12 cellular contexts compared by ENCODE assay signal in the genomic region with DNA sequence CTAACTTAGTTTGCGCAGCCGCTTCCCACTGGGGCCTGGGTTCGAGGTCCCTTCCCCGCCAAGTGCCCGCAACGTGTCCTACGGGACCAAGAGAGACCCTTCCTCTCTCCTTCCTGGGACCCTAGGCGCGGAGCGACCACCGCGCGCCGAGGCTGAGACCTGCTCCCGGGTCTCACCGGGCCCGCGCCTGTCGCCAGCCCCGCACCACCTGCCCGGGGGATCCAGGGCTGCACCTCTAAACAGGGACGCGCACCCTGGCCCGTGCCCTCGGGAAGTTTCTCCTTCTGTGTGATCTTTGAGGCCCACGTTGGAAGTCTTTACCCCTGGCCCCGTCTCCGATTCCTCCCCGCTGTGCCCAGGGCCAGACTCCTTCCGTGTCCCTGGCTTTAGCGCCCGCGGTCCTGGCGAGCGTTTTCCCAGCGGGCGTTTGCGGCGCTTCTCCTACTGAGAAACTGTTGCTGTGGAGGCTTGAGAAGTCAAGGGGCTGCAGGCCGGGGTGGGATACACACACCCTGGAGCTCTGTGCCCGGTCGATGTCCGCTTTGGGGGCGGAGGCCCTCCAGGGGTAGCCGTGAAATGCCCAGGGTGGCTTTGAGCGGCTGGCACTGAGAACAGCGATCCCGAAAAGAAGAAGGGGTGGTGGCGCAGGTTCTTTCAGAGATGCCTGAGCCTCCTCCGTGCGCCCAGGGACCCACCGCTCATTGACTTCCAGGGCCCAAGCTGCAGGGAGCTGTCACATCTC. TPM values are rescaled to one million over a fixed set of nuclear protein-coding genes. Genes with fewer than 3 reads are reported as not detected.
DNase-seq lines count a peak whose midpoint lies in the region; ATAC-seq, FAIRE-seq and TF ChIP-seq lines count a peak whose summit lies in the region.
"Had no signal": no experiment of that assay in that cellular context is flagged by ENCODE, and none has a peak within 500 bp of the region (broad histone marks: within the 10 kb centered on the region; RNA-seq: fewer than 3 reads in every experiment).

No MANE protein-coding gene starts in this region.

- dilution Hi-C loops in keratinocyte (cut with MboI; ENCODE audit: extremely low pct_ligation_motif_present, low sequenced_read_pairs): no loop called here

- no peaks in the 10 kb centered on the region for H3F3A ChIP-seq in GM23338 (replicated peaks; ENCODE audit: low read depth)

- H2AFZ ChIP-seq in GM23338 (peak overlapping the region; percentile 90), astrocyte (ENCODE audit: low read depth, low read length) (peak overlapping the region; percentile 61), keratinocyte (ENCODE audit: control insufficient read depth, low read length) (peak overlapping the region; percentile 63)

- H3K4me3 Mint-ChIP-seq in GM23338 (peak overlapping the region; percentile 68), astrocyte (ENCODE audit: unreplicated experiment) (peak overlapping the region; percentile 85)
- H3K4me3 Mint-ChIP-seq: activated CD8-positive, alpha-beta T cell treated with anti-CD3 and anti-CD28 coated beads for 36 hours had no signal

- no peaks in the 10 kb centered on the region for H3K9me3 ChIP-seq in astrocyte (ENCODE audit: insufficient read depth, low read depth, low read length)
- no peaks in the 10 kb centered on the region for H3K9me3 ChIP-seq in keratinocyte (ENCODE audit: control insufficient read depth, low read depth, low read length)
- no peaks in the 10 kb centered on the region for H3K9me3 ChIP-seq in skeletal muscle satellite cell (replicated peaks; ENCODE audit: low read length)

- TF ChIP-seq CTCF in GM23338 (conservative IDR thresholded peaks at IDR 0.05; ENCODE audit: low read depth in 2 of 2) (no peak), astrocyte (IDR thresholded peaks at IDR 0.05; ENCODE audit: insufficient read depth, low read depth, low read length) (no peak), keratinocyte (optimal IDR thresholded peaks at IDR 0.05 in 1 of 3, IDR thresholded peaks at IDR 0.05 in 1 of 3, conservative IDR thresholded peaks at IDR 0.05 in 1 of 3; ENCODE audit: extremely low read depth in 1 of 3, insufficient read depth in 2 of 3, low read length in 3 of 3) (no peak)

- 0 out of 2 replicates have a peak, but pooled peaks cover 4% of the 10 kb centered on the region for H3K4me1 ChIP-seq in GM23338 (ENCODE audit: insufficient read depth)
- H3K4me1 ChIP-seq in astrocyte (ENCODE audit: insufficient read depth, low read length): peaks cover 51% of the 10 kb centered on the region
- peaks cover 4% of the 10 kb centered on the region for H3K4me1 ChIP-seq in keratinocyte (ENCODE audit: control insufficient read depth, extremely low read depth, insufficient read depth, low read length)
- H3K4me1 ChIP-seq in skeletal muscle satellite cell (ENCODE audit: control insufficient read depth, insufficient read depth, low read length): peaks cover 28% of the 10 kb centered on the region

- H3K36me3 ChIP-seq in GM23338 (ENCODE audit: insufficient read depth) (no peaks in the 10 kb centered on the region), astrocyte (ENCODE audit: insufficient read depth, low read length) (no peaks in the 10 kb centered on the region), keratinocyte (ENCODE audit: control insufficient read depth in 2 of 2, extremely low read depth in 1 of 2, insufficient read depth in 2 of 2, low read length in 2 of 2) (no peaks in the 10 kb centered on the region), skeletal muscle satellite cell (ENCODE audit: insufficient read depth, low read length) (no peaks in the 10 kb centered on the region)

- H3K27ac Mint-ChIP-seq in GM23338 (no peak overlapping the region), astrocyte (ENCODE audit: unreplicated experiment) (peak overlapping the region; percentile 77)
- H3K27ac Mint-ChIP-seq: activated CD8-positive, alpha-beta T cell treated with anti-CD3 and anti-CD28 coated beads for 36 hours; naive thymus-derived CD8-positive, alpha-beta T cell had no signal

- peak; percentile 41 for DNase-seq in GM23338 (ENCODE audit: low spot score)
- no peak for DNase-seq in astrocyte (ENCODE audit: low read depth)
- DNase-seq in keratinocyte (ENCODE audit: low read depth, low spot score): no peak
- no peak for DNase-seq in GM19239 (ENCODE audit: insufficient read length, low spot score)
- no peak for DNase-seq in stimulated activated naive CD4-positive, alpha-beta T cell (lab: John Stamatoyannopoulos, UW)
- DNase-seq in DMS79 (lab: John Stamatoyannopoulos, UW): no peak
- DNase-seq in left lobe of liver (ENCODE audit: low spot score): no peak
- DNase-seq: activated CD8-positive, alpha-beta T cell treated with anti-CD3 and anti-CD28 coated beads for 36 hours; cortex of kidney; naive thymus-derived CD8-positive, alpha-beta T cell; NCI-H748 treated with DMSO at 0.1 percent for 48 hours had no signal

- H3K9ac ChIP-seq in astrocyte (ENCODE audit: low read length): peak overlapping the region; percentile 94
- peak overlapping the region; percentile 10 for H3K9ac ChIP-seq in keratinocyte (ENCODE audit: control insufficient read depth, extremely low read depth, insufficient read depth, low read length)
- peak overlapping the region; percentile 59 for H3K9ac ChIP-seq in skeletal muscle satellite cell (ENCODE audit: low read depth, low read length)

- H3K9me1 ChIP-seq in keratinocyte (ENCODE audit: control insufficient read depth, extremely low read depth, insufficient read depth, low read length): no peaks in the 10 kb centered on the region

- ATAC-seq in GM23338 (peak; percentile 25), left lobe of liver (no peak)
- ATAC-seq: naive thymus-derived CD8-positive, alpha-beta T cell had no signal

- H3K27me3 ChIP-seq in GM23338 (ENCODE audit: insufficient read depth): peaks cover 47% of the 10 kb centered on the region
- no peaks in the 10 kb centered on the region for H3K27me3 ChIP-seq in astrocyte (ENCODE audit: insufficient read depth, low read length)
- peaks cover 48% of the 10 kb centered on the region for H3K27me3 ChIP-seq in keratinocyte (ENCODE audit: control insufficient read depth, extremely low read depth, insufficient read depth, low read length)
- peaks cover 43% of the 10 kb centered on the region for H3K27me3 ChIP-seq in skeletal muscle satellite cell (ENCODE audit: control insufficient read depth, insufficient read depth, low read length)

- H3K27ac ChIP-seq in GM23338 (ENCODE audit: low read depth): no peak overlapping the region
- H3K27ac ChIP-seq in astrocyte (ENCODE audit: low read depth, low read length): peak overlapping the region; percentile 62
- H3K27ac ChIP-seq in keratinocyte (ENCODE audit: control insufficient read depth, insufficient read depth, low read length): no peak overlapping the region

- FAIRE-seq in astrocyte (lab: Jason Lieb, UNC): no peak
- no peak for FAIRE-seq in keratinocyte (lab: Jason Lieb, UNC)
- FAIRE-seq in GM19239 (lab: Jason Lieb, UNC): no peak

- no peaks in the 10 kb centered on the region for H4K20me1 ChIP-seq in GM23338 (replicated peaks; ENCODE audit: insufficient read depth)
- H4K20me1 ChIP-seq in astrocyte (ENCODE audit: insufficient read depth, low read length): peaks cover 5% of the 10 kb centered on the region
- H4K20me1 ChIP-seq in keratinocyte (ENCODE audit: control insufficient read depth, extremely low read depth, insufficient read depth, low read length): no peaks in the 10 kb centered on the region

- H3K4me3 ChIP-seq in GM23338: peak overlapping the region; percentile 68
- H3K4me3 ChIP-seq in astrocyte (ENCODE audit: insufficient read depth, low read depth, low read length): peak overlapping the region; percentile 78
- H3K4me3 ChIP-seq in keratinocyte (ENCODE audit: control insufficient read depth in 2 of 3, extremely low read depth in 1 of 3, insufficient read depth in 2 of 3, low read depth in 1 of 3, low read length in 3 of 3): peak overlapping the region; percentile 28 to 57 (median 50)
- H3K4me3 ChIP-seq in skeletal muscle satellite cell (ENCODE audit: low read length): peak overlapping the region; percentile 74

- H3K4me2 ChIP-seq in GM23338 (peak overlapping the region; percentile 90), astrocyte (ENCODE audit: low read length) (peak overlapping the region; percentile 90), keratinocyte (ENCODE audit: control insufficient read depth, extremely low read depth, insufficient read depth, low read depth, low read length) (peak overlapping the region; percentile 68), skeletal muscle satellite cell (ENCODE audit: low read length) (peak overlapping the region; percentile 93)

- H3K9me2 ChIP-seq in GM23338 (ENCODE audit: insufficient read depth): no peaks in the 10 kb centered on the region

- peaks cover 32% of the 10 kb centered on the region for H3K27me3 Mint-ChIP-seq in GM23338 (ENCODE audit: insufficient read depth, low read depth, poor library complexity)
- H3K27me3 Mint-ChIP-seq in astrocyte (ENCODE audit: low read depth, unreplicated experiment): peaks cover 23% of the 10 kb centered on the region

- H3K36me3 Mint-ChIP-seq in GM23338 (ENCODE audit: low read depth) (no peaks in the 10 kb centered on the region), astrocyte (ENCODE audit: low read depth, unreplicated experiment) (peaks cover 4% of the 10 kb centered on the region)
- H3K36me3 Mint-ChIP-seq: naive thymus-derived CD8-positive, alpha-beta T cell had no signal

- H3K4me1 Mint-ChIP-seq in GM23338 (peaks cover 10% of the 10 kb centered on the region), astrocyte (ENCODE audit: low read depth, unreplicated experiment) (peaks cover 43% of the 10 kb centered on the region)

- H3K9me3 Mint-ChIP-seq in GM23338: no peaks in the 10 kb centered on the region
- no peaks in the 10 kb centered on the region for H3K9me3 Mint-ChIP-seq in astrocyte (ENCODE audit: unreplicated experiment)
- H3K9me3 Mint-ChIP-seq: activated CD8-positive, alpha-beta T cell treated with anti-CD3 and anti-CD28 coated beads for 36 hours; naive thymus-derived CD8-positive, alpha-beta T cell had no signal

- no peaks in the 10 kb centered on the region for H3K79me2 ChIP-seq in GM23338 (replicated peaks; ENCODE audit: insufficient read depth)
- H3K79me2 ChIP-seq in astrocyte (ENCODE audit: insufficient read depth, low read length): peaks cover 44% of the 10 kb centered on the region
- no peaks in the 10 kb centered on the region for H3K79me2 ChIP-seq in keratinocyte (ENCODE audit: control insufficient read depth, insufficient read depth, low read length)

RNA-seq across cellular contexts. Expression of a gene that starts 0.6 kb away (rescaled TPM):
- 0.31 TPM in 1 of 2 replicates, not detected in the other for total RNA-seq in GM23338 (2014; rRNA removed; shearing (Covaris generic))
- polyA plus RNA-seq in GM23338 (2016; fragmentation: Nextera tagmentation; extraction: Ambion mirVana): 0.24 and 0.42 TPM in 2 replicates
- 44.1 and 45.1 TPM in 2 replicates for total RNA-seq in astrocyte
- polyA plus RNA-seq in keratinocyte: 0.76 to 1.1 TPM (median 0.99 TPM) in 3 replicates
- not detected for polyA plus RNA-seq in keratinocyte (2011; ENCODE audit: low read depth)
- 1.4 and 1.6 TPM in 2 replicates for polyA plus RNA-seq in keratinocyte (2011; cell fraction: cytosol; rRNA removed)
- 0.65 and 2.2 TPM in 2 replicates for polyA plus RNA-seq in keratinocyte (2011; cell fraction: nucleus; rRNA removed)
- polyA plus RNA-seq in keratinocyte (2012; ENCODE audit: low replicate concordance): 0.34 and 0.89 TPM in 2 replicates
- 0.56 to 0.85 TPM (median 0.80 TPM) in 3 replicates for polyA minus RNA-seq in keratinocyte
- polyA minus RNA-seq in keratinocyte (2011; cell fraction: cytosol; rRNA and poly(A)+ RNA removed): not detected
- polyA minus RNA-seq in keratinocyte (2011; cell fraction: nucleus; rRNA and poly(A)+ RNA removed): 1.2 TPM in 1 of 2 replicates, not detected in the other
- total RNA-seq in skeletal muscle satellite cell (2012; rRNA removed): 1.3 TPM in 1 of 2 replicates, not detected in the other
- total RNA-seq in left lobe of liver: 0.48 TPM
- total RNA-seq: activated CD8-positive, alpha-beta T cell treated with anti-CD3 and anti-CD28 coated beads for 36 hours; naive thymus-derived CD8-positive, alpha-beta T cell had no signal
- polyA plus RNA-seq: naive thymus-derived CD8-positive, alpha-beta T cell had no signal

Comparison
In these comparisons a context has a peak if more than half of its experiments do, and no peak if none do; other contexts are left out.
1. H3K9ac ChIP-seq: peak in every context shown above with its lines; median percentile 94 in astrocyte; 59 in skeletal muscle satellite cell; 10 in keratinocyte.
2. RNA of a gene that starts 0.6 kb away (total RNA-seq): 44.1 to 45.1 TPM in astrocyte; 0.48 TPM in left lobe of liver (single experiment) and 0.31 TPM in GM23338; every median in the first group is over 10 times any median in the second.
3. Peak in every context shown above with its lines, with median percentiles within 50 percentile points of each other: H2AFZ ChIP-seq, H3K4me2 ChIP-seq and H3K4me3 ChIP-seq.